Comparison of ENCODE assay signal across 12 cellular contexts in genomic region chr22:35739642-35740041, GRCh38. TPM values are rescaled to one million over a fixed set of nuclear protein-coding genes. Genes with fewer than 3 reads are reported as not detected.
A peak's percentile ranks its signal among the peaks of the same experiment; 100 is the strongest.
DNase-seq lines count a peak whose midpoint lies in the region; ATAC-seq, FAIRE-seq and TF ChIP-seq lines count a peak whose summit lies in the region.
"Had no signal": no experiment of that assay in that cellular context is flagged by ENCODE, and none has a peak within 500 bp of the region (broad histone marks: within the 10 kb centered on the region; RNA-seq: fewer than 3 reads in every experiment).

No MANE protein-coding gene starts in this region.

- WGBS in GM12878 (ENCODE audit: insufficient coverage, insufficient replicate concordance, low lambda C conversion rate, missing lambda C conversion rate): 50% methylated on average over 5 of the region's 5 CpGs

- no peak; a peak in 1 of 6 replicates for TF ChIP-seq CTCF in GM12878 (IDR thresholded peaks at IDR 0.05 in 2 of 3, conservative IDR thresholded peaks at IDR 0.05 in 1 of 3; ENCODE audit: control insufficient read depth in 2 of 3, extremely low read depth in 1 of 3, insufficient read depth in 1 of 3, low read depth in 3 of 3, low read length in 3 of 3)

- TF ChIP-seq RAD21 in GM12878 (IDR thresholded peaks at IDR 0.05; ENCODE audit: insufficient read depth, low read depth, low read length): no peak

- ATAC-seq in GM12878 (peak; percentile 55), left colon (peak; percentile 34), HG02840 (IDR thresholded peaks at IDR 0.05; ENCODE audit: low FRiP score, unreplicated experiment) (no peak), HG02938 (IDR thresholded peaks at IDR 0.05; ENCODE audit: unreplicated experiment) (no peak)
- ATAC-seq: naive thymus-derived CD8-positive, alpha-beta T cell had no signal

- H3K4me3 ChIP-seq in GM12878: no peak overlapping the region
- no peak overlapping the region for H3K4me3 ChIP-seq in Karpas-422 (ENCODE audit: low read length)

- H3K9ac ChIP-seq in GM12878 (ENCODE audit: control insufficient read depth, insufficient read depth, low read length): no peak overlapping the region
- no peak overlapping the region for H3K9ac ChIP-seq in Karpas-422 (ENCODE audit: low read length)

- H3K79me2 ChIP-seq in GM12878 (ENCODE audit: control insufficient read depth, insufficient read depth, low read length): no peaks in the 10 kb centered on the region
- H3K79me2 ChIP-seq in Karpas-422 (ENCODE audit: low read length): no peaks in the 10 kb centered on the region

- SMC1A ChIA-PET in GM12878 (lab: Charles Lee; ENCODE audit: uncharacterized antibody, unreplicated experiment): interaction anchor here (1.3 to 1.5 kb wide), 2 partner anchors 102 to 108 kb away, joined by 3 read pairs; no protein-coding TSS in a partner anchor

- POLR2A ChIA-PET in GM12878 (lab: Charles Lee): no interaction called here

- H3K36me3 ChIP-seq in GM12878 (ENCODE audit: control insufficient read depth in 2 of 2, insufficient read depth in 2 of 2, low read length in 1 of 2) (no peaks in the 10 kb centered on the region), Karpas-422 (ENCODE audit: insufficient read depth, low read length) (no peaks in the 10 kb centered on the region)

- H3K27me3 ChIP-seq in GM12878 (replicated peaks in 1 of 2; ENCODE audit: control insufficient read depth in 2 of 2, insufficient read depth in 2 of 2, low read length in 1 of 2) (peaks cover 0 to 6% of the 10 kb centered on the region in 2 experiments), Karpas-422 (ENCODE audit: low read length) (no peaks in the 10 kb centered on the region)

- DNase-seq in stimulated activated CD4-positive, alpha-beta T cell treated with anti-CD3 and anti-CD28 coated beads, Interleukin-4, amount 100 ng/mL, for 1 hour: peak; percentile 5
- no peak for DNase-seq in stimulated activated CD4-positive, alpha-beta T cell treated with anti-CD3 and anti-CD28 coated beads, Interleukin-2, amount 100 ng/mL, for 48 hours
- DNase-seq in GM12878 (ENCODE audit: low read depth, low spot score): no peak
- no peak for DNase-seq in left colon
- no peak for DNase-seq in D341Med (ENCODE audit: low spot score)
- DNase-seq in Karpas-422: no peak
- DNase-seq: activated B cell treated with CpG ODN at 0.5 μM for 24 hours; activated naive CD8-positive, alpha-beta T cell treated with anti-CD3 and anti-CD28 coated beads, Interleukin-2, amount 10 ng/mL, durations not matched to agents 7 days and 5 days had no signal

- no peak overlapping the region for H3K27ac ChIP-seq in GM12878 (ENCODE audit: control insufficient read depth, insufficient read depth)
- no peak overlapping the region for H3K27ac ChIP-seq in Karpas-422 (ENCODE audit: low read length)
- H3K27ac ChIP-seq: C4-2B had no signal

- in situ Hi-C loops in GM12878 (cut with MboI): no loop called here

- H3K9me2 ChIP-seq in Karpas-422 (replicated peaks; ENCODE audit: insufficient read depth, low read length): no peaks in the 10 kb centered on the region

- intact Hi-C loops in GM12878 (cut with micrococcal nuclease; ENCODE audit: unreplicated experiment) (loop anchor here (5.0 kb wide), 1 partner anchor 107 kb away; no protein-coding TSS in a partner anchor), left colon (cut with DNase I, micrococcal nuclease) (no loop called here)

- H4K20me1 ChIP-seq in GM12878 (ENCODE audit: control insufficient read depth, insufficient read depth) (no peaks in the 10 kb centered on the region), Karpas-422 (ENCODE audit: insufficient read depth, low read depth, low read length) (no peaks in the 10 kb centered on the region)

- FAIRE-seq in GM12878 (lab: Jason Lieb, UNC): no peak

- H3K9me3 ChIP-seq in GM12878 (replicated peaks; ENCODE audit: control insufficient read depth, insufficient read depth, low read length) (no peaks in the 10 kb centered on the region), Karpas-422 (ENCODE audit: low read length) (no peaks in the 10 kb centered on the region)

- TF ChIP-seq EP300 in GM12878 (IDR thresholded peaks at IDR 0.05; ENCODE audit: borderline replicate concordance in 1 of 2, control insufficient read depth in 1 of 2, low read depth in 2 of 2, low read length in 2 of 2): no peak

- no peak overlapping the region for H2AFZ ChIP-seq in GM12878 (ENCODE audit: control insufficient read depth, low read depth, low read length)
- H2AFZ ChIP-seq in Karpas-422 (ENCODE audit: low read length): no peak overlapping the region

- CTCF ChIA-PET in GM12878 (lab: Yijun Ruan, JAX): interaction anchor here (1.0 to 4.2 kb wide), 2 partner anchors 11 to 109 kb away, joined by 3 to 11 read pairs; no protein-coding TSS in a partner anchor

- BruUV-seq in GM12878 (replicated peaks; lab: Mats Ljungman, UMichigan): no TSS peak

- RAD21 ChIA-PET in GM12878 (lab: Charles Lee; ENCODE audit: unreplicated experiment): no interaction called here

- H3K4me2 ChIP-seq in GM12878 (ENCODE audit: control insufficient read depth, insufficient read depth) (no peak overlapping the region), Karpas-422 (ENCODE audit: low read depth, low read length, poor library complexity, severe bottlenecking) (no peak overlapping the region)

- no peak for TF ChIP-seq POLR2A in GM12878 (IDR thresholded peaks at IDR 0.05; ENCODE audit: low read depth, low read length)

- H3K4me1 ChIP-seq in GM12878 (ENCODE audit: control insufficient read depth, insufficient read depth, low read length): no peaks in the 10 kb centered on the region
- H3K4me1 ChIP-seq in Karpas-422 (ENCODE audit: low read length): peaks cover 10% of the 10 kb centered on the region

TF ChIP-seq in GM12878, 131 proteins besides CTCF, POLR2A, EP300 and RAD21 (continues in another document):
- TF ChIP-seq KLF5 (IDR thresholded peaks at IDR 0.05; ENCODE audit: partially characterized antibody): no peak
- TF ChIP-seq ZZZ3 (IDR thresholded peaks at IDR 0.05; ENCODE audit: control insufficient read depth, insufficient read length, low read depth): no peak
- no peak for TF ChIP-seq ZBTB4 (CRISPR knock-in tag; IDR thresholded peaks at IDR 0.05)
- no peak for TF ChIP-seq ELK1 (IDR thresholded peaks at IDR 0.05; ENCODE audit: low read depth, low read length)

RNA-seq across cellular contexts. Expression of gene APOL5, which starts 22.0 kb away (rescaled TPM):
- total RNA-seq in GM12878 (2013; cell fraction: nucleolus; rRNA removed): not detected in 2 replicates
- not detected in 2 replicates for total RNA-seq in GM12878 (2014; rRNA removed)
- not detected in 2 replicates for total RNA-seq in GM12878 (2014; rRNA removed; fragmentation: Illumina TruSeq; extraction: Trizol)
- not detected in 2 replicates for total RNA-seq in GM12878 (2021)
- polyA plus RNA-seq in GM12878 (2011; ENCODE audit: low read depth): not detected
- polyA plus RNA-seq in GM12878 (2011; rRNA removed): not detected in 2 replicates
- polyA plus RNA-seq in GM12878 (2011; cell fraction: cytosol; rRNA removed): not detected in 2 replicates
- polyA plus RNA-seq in GM12878 (2011; cell fraction: nucleus; rRNA removed): not detected in 2 replicates
- polyA plus RNA-seq in GM12878 (2012): not detected in 2 replicates
- not detected in 2 replicates for polyA plus RNA-seq in GM12878 (2014; fragmentation: Illumina TruSeq; extraction: Trizol)
- not detected for polyA plus RNA-seq in GM12878 (2014; fragmentation: Nextera tagmentation; extraction: Ambion mirVana)
- polyA plus RNA-seq in GM12878 (2014; rRNA removed): not detected in 2 replicates
- polyA plus RNA-seq in GM12878 (2016; fragmentation: Nextera tagmentation; extraction: Ambion mirVana): not detected
- polyA minus RNA-seq in GM12878 (2011; rRNA and poly(A)+ RNA removed): not detected in 2 replicates
- not detected in 2 replicates for polyA minus RNA-seq in GM12878 (2011; cell fraction: cytosol; rRNA and poly(A)+ RNA removed)
- not detected in 2 replicates for polyA minus RNA-seq in GM12878 (2011; cell fraction: nucleus; rRNA and poly(A)+ RNA removed)
- total RNA-seq in left colon: not detected
- not detected in 2 replicates for total RNA-seq in Karpas-422 (2014; rRNA removed; shearing (Covaris generic); ENCODE audit: low replicate concordance)
- total RNA-seq: activated B cell treated with CpG ODN at 0.5 μM for 24 hours; activated naive CD8-positive, alpha-beta T cell treated with anti-CD3 and anti-CD28 coated beads, Interleukin-2, amount 10 ng/mL, durations not matched to agents 7 days and 5 days; naive thymus-derived CD8-positive, alpha-beta T cell had no signal
- polyA plus RNA-seq: naive thymus-derived CD8-positive, alpha-beta T cell had no signal

Comparison
In these comparisons a context has a peak if more than half of its experiments do, and no peak if none do; other contexts are left out.
1. ATAC-seq: peak in GM12878 (single experiment) and left colon (single experiment); none in HG02840 (single experiment) and HG02938 (single experiment).